ENCODE assay signal across 18 cellular contexts in genomic region chr2:230899786-230900185, GRCh38. TPM values are rescaled to one million over a fixed set of nuclear protein-coding genes. Genes with fewer than 3 reads are reported as not detected.
A peak's percentile ranks its signal among the peaks of the same experiment; 100 is the strongest.
DNase-seq lines count a peak whose midpoint lies in the region; ATAC-seq and TF ChIP-seq lines count a peak whose summit lies in the region.
"Had no signal": no experiment of that assay in that cellular context is flagged by ENCODE, and none has a peak within 500 bp of the region (broad histone marks: within the 10 kb centered on the region; RNA-seq: fewer than 3 reads in every experiment).

No MANE protein-coding gene starts in this region.

- H3K27me3 Mint-ChIP-seq in activated CD8-positive, alpha-beta memory T cell treated with anti-CD3 and anti-CD28 coated beads, Interleukin-2, amount 10 ng/mL, durations not matched to agents 7 days and 5 days: peaks cover 31% of the 10 kb centered on the region
- H3K27me3 Mint-ChIP-seq: naive B cell had no signal

- H4K20me1 ChIP-seq in neural cell (ENCODE audit: insufficient read depth): no peaks in the 10 kb centered on the region

- H3K4me2 ChIP-seq in neural cell (ENCODE audit: low read length): peak overlapping the region; percentile 50
- H3K4me2 ChIP-seq: hepatocyte had no signal

- H3K9me2 ChIP-seq in neural cell (ENCODE audit: insufficient read depth, low read length): no peaks in the 10 kb centered on the region

- no peaks in the 10 kb centered on the region for H3K9me3 ChIP-seq in neural cell (ENCODE audit: low read length)
- H3K9me3 ChIP-seq: colonic mucosa had no signal

- TF ChIP-seq EP300 in neural cell (conservative IDR thresholded peaks at IDR 0.05; ENCODE audit: poor library complexity, severe bottlenecking): no peak

- peaks cover 50% of the 10 kb centered on the region for H3K4me1 Mint-ChIP-seq in activated CD8-positive, alpha-beta memory T cell treated with anti-CD3 and anti-CD28 coated beads, Interleukin-2, amount 10 ng/mL, durations not matched to agents 7 days and 5 days

- no peak for TF ChIP-seq RAD21 in neural cell (conservative IDR thresholded peaks at IDR 0.05)

- TF ChIP-seq CTCF in neural cell (IDR thresholded peaks at IDR 0.05; ENCODE audit: poor library complexity, severe bottlenecking): no peak

- H2AFZ ChIP-seq in neural cell (ENCODE audit: low read depth, low read length): peak overlapping the region; percentile 90
- H2AFZ ChIP-seq: hepatocyte, parathyroid adenoma had no signal

- peak; percentile 56 for DNase-seq in activated T-cell treated with anti-CD3 and anti-CD28 coated beads for 48 hours (ENCODE audit: low read depth)
- DNase-seq in activated T-cell treated with anti-CD3 and anti-CD28 coated beads for 4 hours: no peak
- DNase-seq in activated CD8-positive, alpha-beta memory T cell treated with anti-CD3 and anti-CD28 coated beads, Interleukin-2, amount 10 ng/mL, durations not matched to agents 7 days and 5 days: peak; percentile 57
- peak; percentile 75 for DNase-seq in stimulated activated CD8-positive, alpha-beta memory T cell treated with anti-CD3 and anti-CD28 coated beads, Interleukin-4, amount 100 ng/mL, for 48 hours
- no peak for DNase-seq in NCI-H2196 treated with DMSO at 0.1 percent for 48 hours (lab: John Stamatoyannopoulos, UW; ENCODE audit: unreplicated experiment)
- no peak for DNase-seq in activated gamma-delta T cell (lab: John Stamatoyannopoulos, UW)
- DNase-seq: naive B cell, NCI-H1930, NCI-H510A treated with DMSO at 0.1 percent for 48 hours had no signal

- H3K79me2 ChIP-seq in neural cell (replicated peaks; ENCODE audit: insufficient read depth, low read length): no peaks in the 10 kb centered on the region
- H3K79me2 ChIP-seq: hepatocyte, parathyroid adenoma had no signal

- H3K4me3 Mint-ChIP-seq in activated CD8-positive, alpha-beta memory T cell treated with anti-CD3 and anti-CD28 coated beads, Interleukin-2, amount 10 ng/mL, durations not matched to agents 7 days and 5 days: no peak overlapping the region

- H3K4me3 ChIP-seq in neural cell (ENCODE audit: low read length): peak overlapping the region; percentile 27
- H3K4me3 ChIP-seq: colonic mucosa, hepatocyte had no signal

- peak overlapping the region; percentile 73 for H3K9ac ChIP-seq in neural cell (ENCODE audit: low read length)
- H3K9ac ChIP-seq: parathyroid adenoma had no signal

- no peaks in the 10 kb centered on the region for H3K36me3 ChIP-seq in neural cell (ENCODE audit: insufficient read depth, low read length)
- H3K36me3 ChIP-seq: colonic mucosa had no signal

- no peaks in the 10 kb centered on the region for H3K27me3 ChIP-seq in neural cell (ENCODE audit: insufficient read depth, low read depth, low read length)
- H3K27me3 ChIP-seq: colonic mucosa had no signal

- no peaks in the 10 kb centered on the region for H3K36me3 Mint-ChIP-seq in activated CD8-positive, alpha-beta memory T cell treated with anti-CD3 and anti-CD28 coated beads, Interleukin-2, amount 10 ng/mL, durations not matched to agents 7 days and 5 days
- H3K36me3 Mint-ChIP-seq: naive B cell had no signal

- H3K9me3 Mint-ChIP-seq in activated CD8-positive, alpha-beta memory T cell treated with anti-CD3 and anti-CD28 coated beads, Interleukin-2, amount 10 ng/mL, durations not matched to agents 7 days and 5 days (ENCODE audit: low read depth): no peaks in the 10 kb centered on the region
- H3K9me3 Mint-ChIP-seq: activated T-helper 2 cell treated with anti-CD3 and anti-CD28 coated beads, Interferon-gamma antibody, Interleukin-2, Interleukin-4, amounts not matched to agents 10 μg/mL and 5 μg/mL and 100 μg/mL, durations not matched to agents 14 hours and 24 hours and 36 hours; naive B cell had no signal

- no peak overlapping the region for H3K27ac Mint-ChIP-seq in activated CD8-positive, alpha-beta memory T cell treated with anti-CD3 and anti-CD28 coated beads, Interleukin-2, amount 10 ng/mL, durations not matched to agents 7 days and 5 days
- H3K27ac Mint-ChIP-seq: activated T-helper 2 cell treated with anti-CD3 and anti-CD28 coated beads, Interferon-gamma antibody, Interleukin-2, Interleukin-4, amounts not matched to agents 10 μg/mL and 5 μg/mL and 100 μg/mL, durations not matched to agents 14 hours and 24 hours and 36 hours had no signal

- CTCF ChIA-PET in activated CD8-positive, alpha-beta memory T cell treated with anti-CD3 and anti-CD28 coated beads, Interleukin-2, amount 10 ng/mL, durations not matched to agents 7 days and 5 days (lab: Charles Lee): interaction anchor here (0.9 to 22.6 kb wide), 5 partner anchors 11 to 153 kb away, joined by 3 to 309 read pairs (median 5); partner anchors contain the start of gene GPR55

- H3F3A ChIP-seq in neural cell (ENCODE audit: insufficient read depth, low read length, poor library complexity, severe bottlenecking): no peaks in the 10 kb centered on the region

- H3K27ac ChIP-seq in neural cell (ENCODE audit: low read length): peak overlapping the region; percentile 96
- H3K27ac ChIP-seq: colonic mucosa, hepatocyte, HL-60, parathyroid adenoma had no signal

- peak; percentile 54 for ATAC-seq in activated CD8-positive, alpha-beta memory T cell treated with anti-CD3 and anti-CD28 coated beads, Interleukin-2, amount 10 ng/mL, durations not matched to agents 7 days and 5 days
- ATAC-seq in esophagus mucosa: no peak

TF ChIP-seq in neural cell, 6 proteins besides CTCF, POLR2A, EP300 and RAD21:
- TF ChIP-seq EZH2 (IDR thresholded peaks at IDR 0.05; ENCODE audit: borderline replicate concordance, insufficient read depth, low read length, poor library complexity, severe bottlenecking): no peak
- no peak for TF ChIP-seq REST (IDR thresholded peaks at IDR 0.05; ENCODE audit: borderline replicate concordance)
- no peak for TF ChIP-seq SMC3 (conservative IDR thresholded peaks at IDR 0.05; ENCODE audit: poor library complexity)

RNA-seq across cellular contexts. Expression of gene GPR55, which starts 25.3 kb away (rescaled TPM):
- 10 to 100 TPM; 42.1 to 58.8 TPM for total RNA-seq in activated CD8-positive, alpha-beta memory T cell treated with anti-CD3 and anti-CD28 coated beads, Interleukin-2, amount 10 ng/mL, durations not matched to agents 7 days and 5 days
- polyA plus RNA-seq in neural cell: not detected in 2 replicates
- polyA minus RNA-seq in neural cell: not detected in 2 replicates
- 0.20 TPM for total RNA-seq in esophagus mucosa
- total RNA-seq: fibroblast of villous mesenchyme, skeletal muscle tissue had no signal
- polyA plus RNA-seq: hepatocyte had no signal

RNA-seq across cellular contexts. Expression of gene ITM2C, which starts 35.0 kb away (rescaled TPM):
- 100 to 1,000 TPM in 1 of 2 experiments, 10 to 100 TPM in 1; 65.1 to 115 TPM for total RNA-seq in activated CD8-positive, alpha-beta memory T cell treated with anti-CD3 and anti-CD28 coated beads, Interleukin-2, amount 10 ng/mL, durations not matched to agents 7 days and 5 days
- polyA plus RNA-seq in neural cell: 186 and 223 TPM in 2 replicates
- polyA minus RNA-seq in neural cell: 120 and 122 TPM in 2 replicates
- 7.3 TPM for total RNA-seq in esophagus mucosa

Comparison
In these comparisons a context has a peak if more than half of its experiments do, and no peak if none do; other contexts are left out.
1. DNase-seq: peak in activated T-cell treated with anti-CD3 and anti-CD28 coated beads for 48 hours (single experiment), activated CD8-positive, alpha-beta memory T cell treated with anti-CD3 and anti-CD28 coated beads, Interleukin-2, amount 10 ng/mL, durations not matched to agents 7 days and 5 days (single experiment) and stimulated activated CD8-positive, alpha-beta memory T cell treated with anti-CD3 and anti-CD28 coated beads, Interleukin-4, amount 100 ng/mL, for 48 hours (single experiment); none in activated T-cell treated with anti-CD3 and anti-CD28 coated beads for 4 hours (single experiment), NCI-H2196 treated with DMSO at 0.1 percent for 48 hours (single experiment) and activated gamma-delta T cell (single experiment).
2. RNA of gene GPR55, which starts 25.3 kb away (total RNA-seq): 42.1 to 58.8 TPM in activated CD8-positive, alpha-beta memory T cell treated with anti-CD3 and anti-CD28 coated beads, Interleukin-2, amount 10 ng/mL, durations not matched to agents 7 days and 5 days; 0.20 TPM in esophagus mucosa (single experiment); every median in the first group is over 10 times any median in the second.